ENCODE assay signal across 29 cellular contexts in the genomic region with DNA sequence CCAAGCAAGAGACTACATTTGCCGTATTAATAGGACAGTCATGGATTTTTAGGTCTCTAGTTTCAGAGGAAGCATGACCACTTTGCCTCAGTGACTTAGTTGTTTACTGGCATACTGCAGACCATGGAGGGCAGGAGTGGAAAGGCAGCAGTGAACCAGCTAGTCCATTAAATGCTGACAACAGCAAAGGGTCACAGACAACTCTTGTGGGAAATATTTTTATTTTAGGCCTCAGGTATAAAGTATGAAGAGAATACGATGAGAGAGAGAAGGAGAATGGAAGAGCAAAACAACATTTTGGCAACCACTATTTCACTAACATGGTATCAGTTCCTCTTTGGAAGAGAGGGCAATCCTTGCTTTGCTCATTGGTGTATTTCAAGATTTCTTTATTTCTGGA.
"Had no signal": no experiment of that assay in that cellular context is flagged by ENCODE, and none has a peak within 500 bp of the region (broad histone marks: within the 10 kb centered on the region; RNA-seq: fewer than 3 reads in every experiment).

No MANE protein-coding gene starts in this region.

- H3K27me3 ChIP-seq: ascending aorta had no signal

- H3K27ac ChIP-seq: ascending aorta, coronary artery, dorsolateral prefrontal cortex had no signal

- H3K27ac Mint-ChIP-seq: activated CD4-positive, alpha-beta memory T cell treated with anti-CD3 and anti-CD28 coated beads for 36 hours; activated CD4-positive, alpha-beta T cell treated with anti-CD3 and anti-CD28 coated beads for 36 hours; activated CD4-positive, alpha-beta T cell treated with anti-CD3 and anti-CD28 coated beads, Interleukin-2, amount 10 ng/mL, durations not matched to agents 24 days and 14 days; activated CD8-positive, alpha-beta T cell treated with anti-CD3 and anti-CD28 coated beads, Interleukin-2, amount 10 ng/mL, durations not matched to agents 7 days and 5 days; activated naive CD4-positive, alpha-beta T cell treated with anti-CD3 and anti-CD28 coated beads, Interleukin-2, amount 10 ng/mL, durations not matched to agents 7 days and 5 days; activated naive CD4-positive, alpha-beta T cell treated with anti-CD3 and anti-CD28 coated beads, Interleukin-2, amount 50 U/mL, for 72 hours; activated naive CD8-positive, alpha-beta T cell treated with anti-CD3 and anti-CD28 coated beads, Interleukin-2, amount 10 ng/mL, durations not matched to agents 7 days and 5 days; activated T-cell treated with anti-CD3 and anti-CD28 coated beads, Interleukin-2, amount 50 U/mL, for 24 hours; activated T-cell treated with anti-CD3 and anti-CD28 coated beads, Interleukin-2, amount 50 U/mL, for 72 hours; brain; dendritic cell treated with granulocyte-macrophage colony-stimulating factor and Interleukin-4, amounts not matched to agents 40 ng/mL and 50 ng/mL, for 4 days; endodermal cell had no signal

- FAIRE-seq: bronchial epithelial cell, frontal cortex had no signal

- DNase-seq: activated CD4-positive, alpha-beta memory T cell treated with anti-CD3 and anti-CD28 coated beads for 36 hours; activated CD4-positive, alpha-beta T cell treated with anti-CD3 and anti-CD28 coated beads for 36 hours; activated CD4-positive, alpha-beta T cell treated with anti-CD3 and anti-CD28 coated beads, Interleukin-2, amount 10 ng/mL, durations not matched to agents 24 days and 14 days; activated CD4-positive, CD25-positive, alpha-beta regulatory T cell; activated CD4-positive, CD25-positive, alpha-beta regulatory T cell treated with anti-CD3 and anti-CD28 coated beads, Interleukin-2, amount 50 U/mL, for 72 hours; activated CD8-positive, alpha-beta memory T cell treated with anti-CD3 and anti-CD28 coated beads, Interleukin-2, amount 50 U/mL, for 48 hours; activated CD8-positive, alpha-beta T cell treated with anti-CD3 and anti-CD28 coated beads, Interleukin-2, amount 10 ng/mL, durations not matched to agents 7 days and 5 days; activated gamma-delta T cell; activated naive CD4-positive, alpha-beta T cell; activated naive CD4-positive, alpha-beta T cell treated with anti-CD3 and anti-CD28 coated beads, Interleukin-2, amount 10 ng/mL, durations not matched to agents 7 days and 5 days; activated naive CD8-positive, alpha-beta T cell treated with anti-CD3 and anti-CD28 coated beads, Interleukin-2, amount 10 ng/mL, durations not matched to agents 7 days and 5 days; activated T-cell treated with anti-CD3 and anti-CD28 coated beads for 4 hours; activated T-cell treated with anti-CD3 and anti-CD28 coated beads, Interleukin-2, amount 50 U/mL, for 24 hours; activated T-cell treated with anti-CD3 and anti-CD28 coated beads, Interleukin-2, amount 50 U/mL, for 72 hours; dorsolateral prefrontal cortex; effector memory CD4-positive, alpha-beta T cell; endodermal cell; foreskin fibroblast; head of caudate nucleus; hippocampal formation had no signal

- ATAC-seq: activated CD4-positive, alpha-beta T cell treated with anti-CD3 and anti-CD28 coated beads for 36 hours; activated CD8-positive, alpha-beta T cell treated with anti-CD3 and anti-CD28 coated beads, Interleukin-2, amount 10 ng/mL, durations not matched to agents 7 days and 5 days; activated naive CD4-positive, alpha-beta T cell treated with anti-CD3 and anti-CD28 coated beads, Interleukin-2, amount 50 U/mL, for 72 hours; activated T-cell treated with anti-CD3 and anti-CD28 coated beads, Interleukin-2, amount 50 U/mL, for 72 hours; esophagus mucosa had no signal

- H3K4me1 ChIP-seq: ascending aorta had no signal

- H3K4me3 Mint-ChIP-seq: activated CD4-positive, alpha-beta memory T cell treated with anti-CD3 and anti-CD28 coated beads for 36 hours; activated CD4-positive, alpha-beta T cell treated with anti-CD3 and anti-CD28 coated beads for 36 hours; activated CD4-positive, alpha-beta T cell treated with anti-CD3 and anti-CD28 coated beads, Interleukin-2, amount 10 ng/mL, durations not matched to agents 24 days and 14 days; activated CD8-positive, alpha-beta T cell treated with anti-CD3 and anti-CD28 coated beads, Interleukin-2, amount 10 ng/mL, durations not matched to agents 7 days and 5 days; activated naive CD4-positive, alpha-beta T cell treated with anti-CD3 and anti-CD28 coated beads, Interleukin-2, amount 10 ng/mL, durations not matched to agents 7 days and 5 days; activated naive CD8-positive, alpha-beta T cell treated with anti-CD3 and anti-CD28 coated beads, Interleukin-2, amount 10 ng/mL, durations not matched to agents 7 days and 5 days; activated T-cell treated with anti-CD3 and anti-CD28 coated beads, Interleukin-2, amount 50 U/mL, for 24 hours; activated T-cell treated with anti-CD3 and anti-CD28 coated beads, Interleukin-2, amount 50 U/mL, for 72 hours; brain; central memory CD8-positive, alpha-beta T cell; dendritic cell treated with granulocyte-macrophage colony-stimulating factor and Interleukin-4, amounts not matched to agents 40 ng/mL and 50 ng/mL, for 4 days; endodermal cell had no signal

- H3K27me3 Mint-ChIP-seq: activated CD4-positive, alpha-beta memory T cell treated with anti-CD3 and anti-CD28 coated beads for 36 hours; activated CD4-positive, alpha-beta T cell treated with anti-CD3 and anti-CD28 coated beads for 36 hours; activated CD4-positive, alpha-beta T cell treated with anti-CD3 and anti-CD28 coated beads, Interleukin-2, amount 10 ng/mL, durations not matched to agents 24 days and 14 days; activated naive CD8-positive, alpha-beta T cell treated with anti-CD3 and anti-CD28 coated beads, Interleukin-2, amount 10 ng/mL, durations not matched to agents 7 days and 5 days; central memory CD8-positive, alpha-beta T cell; dendritic cell treated with granulocyte-macrophage colony-stimulating factor and Interleukin-4, amounts not matched to agents 40 ng/mL and 50 ng/mL, for 4 days had no signal

- H3K4me3 ChIP-seq: ascending aorta, coronary artery, dorsolateral prefrontal cortex had no signal

- H3K4me1 Mint-ChIP-seq: activated CD4-positive, alpha-beta T cell treated with anti-CD3 and anti-CD28 coated beads for 36 hours; activated CD4-positive, alpha-beta T cell treated with anti-CD3 and anti-CD28 coated beads, Interleukin-2, amount 10 ng/mL, durations not matched to agents 24 days and 14 days; activated naive CD4-positive, alpha-beta T cell treated with anti-CD3 and anti-CD28 coated beads, Interleukin-2, amount 10 ng/mL, durations not matched to agents 7 days and 5 days; activated naive CD8-positive, alpha-beta T cell treated with anti-CD3 and anti-CD28 coated beads, Interleukin-2, amount 10 ng/mL, durations not matched to agents 7 days and 5 days; brain; central memory CD8-positive, alpha-beta T cell; endodermal cell had no signal

- H3K9me3 ChIP-seq: ascending aorta had no signal

- H3K36me3 Mint-ChIP-seq: activated CD4-positive, alpha-beta memory T cell treated with anti-CD3 and anti-CD28 coated beads for 36 hours; activated naive CD4-positive, alpha-beta T cell treated with anti-CD3 and anti-CD28 coated beads, Interleukin-2, amount 10 ng/mL, durations not matched to agents 7 days and 5 days; activated naive CD8-positive, alpha-beta T cell treated with anti-CD3 and anti-CD28 coated beads, Interleukin-2, amount 10 ng/mL, durations not matched to agents 7 days and 5 days; brain had no signal

- H3K36me3 ChIP-seq: ascending aorta had no signal
